Comparison of ENCODE assay signal across 8 cellular contexts in the genomic region with DNA sequence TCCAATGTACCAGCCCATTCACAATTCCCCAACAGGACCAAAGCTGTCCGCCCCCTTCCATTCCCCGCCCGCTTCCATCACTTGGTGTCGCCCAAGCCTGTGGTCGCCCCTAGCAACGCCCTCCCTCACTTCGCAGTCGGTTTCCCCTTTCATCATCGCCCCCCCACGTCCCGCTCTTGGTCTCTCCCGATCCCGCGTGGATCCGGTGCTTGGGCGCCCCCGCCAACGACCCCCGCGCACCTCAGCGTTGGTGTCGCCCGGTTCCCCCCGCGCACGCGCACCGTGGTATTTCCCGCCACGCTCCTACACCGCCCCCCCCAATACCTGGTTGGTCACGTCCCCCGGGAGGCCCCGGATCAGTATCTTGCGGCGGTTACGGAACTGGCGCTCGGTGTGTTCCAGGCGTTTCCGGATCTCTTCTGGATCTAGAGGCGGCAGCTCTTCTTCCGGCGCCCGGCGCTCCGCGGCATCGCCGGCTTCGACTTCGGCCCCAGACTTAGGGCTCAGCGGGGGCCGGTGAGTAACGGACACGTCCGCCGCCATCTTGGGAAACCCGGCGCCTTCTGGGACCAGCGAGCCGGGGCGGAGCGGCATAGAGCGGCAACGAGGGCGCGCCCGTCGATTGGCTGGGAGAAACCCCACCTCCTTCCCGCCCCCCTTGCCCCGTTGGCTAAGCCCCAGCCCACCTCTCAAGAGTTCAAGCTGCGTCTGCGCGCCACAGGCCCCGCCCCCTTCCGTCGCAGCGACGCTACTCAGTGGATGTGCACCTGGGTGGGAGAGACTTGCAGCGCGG. TPM values are rescaled to one million over a fixed set of nuclear protein-coding genes. Genes with fewer than 3 reads are reported as not detected.
A peak's percentile ranks its signal among the peaks of the same experiment; 100 is the strongest.
DNase-seq lines count a peak whose midpoint lies in the region; ATAC-seq and TF ChIP-seq lines count a peak whose summit lies in the region.

A gene with protein sequence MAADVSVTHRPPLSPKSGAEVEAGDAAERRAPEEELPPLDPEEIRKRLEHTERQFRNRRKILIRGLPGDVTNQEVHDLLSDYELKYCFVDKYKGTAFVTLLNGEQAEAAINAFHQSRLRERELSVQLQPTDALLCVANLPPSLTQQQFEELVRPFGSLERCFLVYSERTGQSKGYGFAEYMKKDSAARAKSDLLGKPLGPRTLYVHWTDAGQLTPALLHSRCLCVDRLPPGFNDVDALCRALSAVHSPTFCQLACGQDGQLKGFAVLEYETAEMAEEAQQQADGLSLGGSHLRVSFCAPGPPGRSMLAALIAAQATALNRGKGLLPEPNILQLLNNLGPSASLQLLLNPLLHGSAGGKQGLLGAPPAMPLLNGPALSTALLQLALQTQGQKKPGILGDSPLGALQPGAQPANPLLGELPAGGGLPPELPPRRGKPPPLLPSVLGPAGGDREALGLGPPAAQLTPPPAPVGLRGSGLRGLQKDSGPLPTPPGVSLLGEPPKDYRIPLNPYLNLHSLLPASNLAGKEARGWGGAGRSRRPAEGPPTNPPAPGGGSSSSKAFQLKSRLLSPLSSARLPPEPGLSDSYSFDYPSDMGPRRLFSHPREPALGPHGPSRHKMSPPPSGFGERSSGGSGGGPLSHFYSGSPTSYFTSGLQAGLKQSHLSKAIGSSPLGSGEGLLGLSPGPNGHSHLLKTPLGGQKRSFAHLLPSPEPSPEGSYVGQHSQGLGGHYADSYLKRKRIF (minus strand): TSS at position 565 of the 793 bp plus-strand sequence. CDS start 22 bp downstream, at position 543.

- no peaks in the 10 kb centered on the region for H3K27me3 Mint-ChIP-seq in central memory CD8-positive, alpha-beta T cell

- H3K4me1 Mint-ChIP-seq in central memory CD8-positive, alpha-beta T cell, result peaks cover 20% of the 10 kb centered on the region

- DNase-seq in Ammon's horn (ENCODE audit: low spot score), result peak; percentile 99
- DNase-seq in NCI-H460 (ENCODE audit: extremely low read depth, low read depth), result peak; percentile 93
- DNase-seq in central memory CD8-positive, alpha-beta T cell (ENCODE audit: low spot score in 2 of 2), result peak; percentile 91 to 95
- peak; percentile 98 for DNase-seq in islet precursor cell
- DNase-seq in stimulated activated CD4-positive, alpha-beta T cell treated with anti-CD3 and anti-CD28 coated beads, Interleukin-12 subunit alpha, Interleukin-12 subunit beta, amount 100 ng/mL, for 4 hours, result peak; percentile 97

- peaks cover 38% of the 10 kb centered on the region for H3K36me3 Mint-ChIP-seq in central memory CD8-positive, alpha-beta T cell (ENCODE audit: insufficient read depth)

- peak within 1 kb of the TSS; percentile 88 for H3K27ac Mint-ChIP-seq in central memory CD8-positive, alpha-beta T cell (ENCODE audit: low read depth)

- ATAC-seq in HG03432 (IDR thresholded peaks at IDR 0.05; ENCODE audit: unreplicated experiment), result peak; percentile 80
- ATAC-seq in activated CD4-positive, CD25-positive, alpha-beta regulatory T cell treated with anti-CD3 and anti-CD28 coated beads, Interleukin-2, amount 50 U/mL, for 24 hours, result peak; percentile 94 to 95
- ATAC-seq in central memory CD8-positive, alpha-beta T cell (replicated peaks; ENCODE audit: extremely low read depth, poor library complexity, severe bottlenecking), result peak; percentile 96

- H3K4me3 Mint-ChIP-seq in central memory CD8-positive, alpha-beta T cell, result peak within 1 kb of the TSS; percentile 94

- peak; percentile 94 for TF ChIP-seq POLR2A in GM19193 (IDR thresholded peaks at IDR 0.05; ENCODE audit: extremely low read depth, insufficient read depth, insufficient read length)

- no peaks in the 10 kb centered on the region for H3K9me3 Mint-ChIP-seq in central memory CD8-positive, alpha-beta T cell

RNA-seq across cellular contexts. Expression of the gene that starts here (rescaled TPM):
- 9.5 and 10.7 TPM in 2 replicates for total RNA-seq in NCI-H460 (2014; rRNA removed; shearing (Covaris generic))
- 12.9 and 16.4 TPM in 2 replicates for polyA plus RNA-seq in NCI-H460 (2014; cell fraction: nucleus; rRNA removed)

Comparison
In these comparisons a context has a peak if more than half of its experiments do, and no peak if none do; other contexts are left out.
1. Peak in every context shown above with its lines: DNase-seq and ATAC-seq.